In genomic region chr1:221071761-221072160, GRCh38 we compare ENCODE assay signal across 29 cellular contexts.
"Had no signal": no experiment of that assay in that cellular context is flagged by ENCODE, and none has a peak within 500 bp of the region (broad histone marks: within the 10 kb centered on the region; RNA-seq: fewer than 3 reads in every experiment).

No MANE protein-coding gene starts in this region.

- H3K9me3 ChIP-seq: adrenal gland, body of pancreas, colonic mucosa, gastroesophageal sphincter, psoas muscle, sigmoid colon, tibial nerve had no signal

- H3K4me1 ChIP-seq: adrenal gland, body of pancreas, colonic mucosa, gastroesophageal sphincter, neural progenitor cell, parathyroid adenoma, psoas muscle, sigmoid colon had no signal

- ATAC-seq: activated T-cell treated with anti-CD3 and anti-CD28 coated beads, Interleukin-2, amount 50 U/mL, for 72 hours; body of pancreas; left cardiac atrium; natural killer cell; psoas muscle had no signal

- H3K4me3 ChIP-seq: adrenal gland, body of pancreas, colonic mucosa, dorsolateral prefrontal cortex, gastroesophageal sphincter, neural progenitor cell, psoas muscle, sigmoid colon, tibial nerve had no signal

- H3K27ac Mint-ChIP-seq: activated naive CD8-positive, alpha-beta T cell; activated T-cell treated with anti-CD3 and anti-CD28 coated beads, Interleukin-2, amount 50 U/mL, for 72 hours; natural killer cell; neural progenitor cell; T-helper 2 cell treated with Interferon-gamma antibody and Interleukin-4, amounts not matched to agents 5 μg/mL and 100 μg/mL, for 36 hours had no signal

- H3K27me3 Mint-ChIP-seq: activated naive CD8-positive, alpha-beta T cell had no signal

- H3K4me1 Mint-ChIP-seq: natural killer cell, neural progenitor cell had no signal

- H3K36me3 ChIP-seq: adrenal gland, colonic mucosa, gastroesophageal sphincter, neural progenitor cell, sigmoid colon, tibial nerve had no signal

- H3K36me3 Mint-ChIP-seq: activated naive CD8-positive, alpha-beta T cell; natural killer cell; neural progenitor cell had no signal

- H3K27me3 ChIP-seq: adrenal gland, body of pancreas, colonic mucosa, dorsolateral prefrontal cortex, gastroesophageal sphincter, neural progenitor cell, sigmoid colon, tibial nerve had no signal

- H3K9me3 Mint-ChIP-seq: activated T-cell treated with anti-CD3 and anti-CD28 coated beads, Interleukin-2, amount 50 U/mL, for 72 hours; natural killer cell; neural progenitor cell; T-helper 2 cell treated with Interferon-gamma antibody and Interleukin-4, amounts not matched to agents 5 μg/mL and 100 μg/mL, for 36 hours had no signal

- H3K9ac ChIP-seq: neural progenitor cell, parathyroid adenoma had no signal

- DNase-seq: activated CD4-positive, alpha-beta T cell treated with anti-CD3 and anti-CD28 coated beads for 4 hours; activated CD4-positive, alpha-beta T cell treated with anti-CD3 and anti-CD28 coated beads, Interleukin-2, amount 50 U/mL, for 4 hours; activated naive CD4-positive, alpha-beta T cell treated with Interleukin-2 at 50 U/mL for 16 hours; activated T-cell treated with anti-CD3 and anti-CD28 coated beads for 4 hours; activated T-cell treated with anti-CD3 and anti-CD28 coated beads, Interleukin-2, amount 50 U/mL, for 72 hours; adrenal gland; aorta; body of pancreas; cerebellar nuclear complex; colonic mucosa; dorsolateral prefrontal cortex; effector memory CD4-positive, alpha-beta T cell; hippocampal formation; left cardiac atrium; midbrain; natural killer cell; occipital lobe; psoas muscle; sigmoid colon; small intestine; stimulated activated CD4-positive, alpha-beta T cell treated with anti-CD3 and anti-CD28 coated beads, Interleukin-2, amount 100 ng/mL, for 24 hours; stimulated activated naive CD4-positive, alpha-beta T cell treated with Interleukin-2 at 50 U/mL for 16 hours; T-helper 1 cell had no signal

- H3K4me3 Mint-ChIP-seq: activated naive CD8-positive, alpha-beta T cell; activated T-cell treated with anti-CD3 and anti-CD28 coated beads, Interleukin-2, amount 50 U/mL, for 72 hours; natural killer cell; neural progenitor cell; T-helper 2 cell treated with Interferon-gamma antibody and Interleukin-4, amounts not matched to agents 5 μg/mL and 100 μg/mL, for 36 hours had no signal
